14 cellular contexts compared by ENCODE assay signal in the genomic region with DNA sequence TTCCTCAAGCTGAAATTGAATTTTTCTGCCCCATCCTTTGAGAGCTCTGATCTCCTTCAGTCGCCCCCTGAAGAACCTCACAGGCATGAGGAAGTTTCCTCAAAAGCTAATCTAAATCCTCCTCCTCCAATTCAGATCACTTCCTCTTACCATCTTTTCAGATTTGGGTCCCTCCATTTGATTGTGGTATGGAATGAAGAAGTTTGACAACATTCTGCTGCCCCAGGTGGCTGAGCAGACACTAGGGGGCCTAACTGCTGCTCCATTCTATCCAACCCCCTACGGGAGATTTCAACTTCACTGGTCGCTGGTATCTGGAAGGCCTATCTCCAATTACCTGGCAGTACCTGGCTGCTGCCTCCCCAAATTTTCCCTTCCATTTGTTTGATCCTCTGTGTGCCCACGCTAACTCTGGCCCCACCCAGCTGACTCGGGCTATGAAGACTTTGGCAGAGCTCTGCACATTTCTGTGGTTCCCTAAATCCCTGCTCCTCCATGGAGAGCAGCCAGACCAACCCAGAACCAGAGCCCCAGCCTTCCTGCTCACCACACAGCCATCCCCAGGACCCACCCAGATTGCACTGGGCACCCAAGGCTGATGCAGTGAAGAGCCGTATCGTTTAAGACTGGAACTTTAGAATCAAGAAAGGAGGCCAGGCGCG. TPM values are rescaled to one million over a fixed set of nuclear protein-coding genes. Genes with fewer than 3 reads are reported as not detected.
DNase-seq lines count a peak whose midpoint lies in the region; FAIRE-seq and TF ChIP-seq lines count a peak whose summit lies in the region.
"Had no signal": no experiment of that assay in that cellular context is flagged by ENCODE, and none has a peak within 500 bp of the region (broad histone marks: within the 10 kb centered on the region; RNA-seq: fewer than 3 reads in every experiment).

No MANE protein-coding gene starts in this region.

- no peak for DNase-seq in GM06990 (ENCODE audit: extremely low read depth, insufficient read length)
- peak; percentile 25 for DNase-seq in NAMALWA (ENCODE audit: low spot score)
- DNase-seq in astrocyte (ENCODE audit: low read depth) = peak; percentile 53
- no peak for DNase-seq in mesothelial cell of epicardium (ENCODE audit: low spot score in 2 of 2, unreplicated experiment in 2 of 2)
- no peak for DNase-seq in NCI-H774 (lab: John Stamatoyannopoulos, UW)
- DNase-seq in NCI-H526 treated with DMSO at 0.1 percent for 48 hours (lab: John Stamatoyannopoulos, UW) = no peak
- DNase-seq in Calu3 = no peak
- no peak for DNase-seq in T-helper 2 cell
- DNase-seq: CD8-positive, alpha-beta T cell; naive thymus-derived CD8-positive, alpha-beta T cell; T-cell had no signal

- H3K36me3 Mint-ChIP-seq in astrocyte (ENCODE audit: low read depth, unreplicated experiment) = peaks cover 20% of the 10 kb centered on the region
- H3K36me3 Mint-ChIP-seq in mesothelial cell of epicardium = peaks cover 47% of the 10 kb centered on the region
- H3K36me3 Mint-ChIP-seq in Calu3 (ENCODE audit: insufficient read depth, unreplicated experiment) = peaks cover 29% of the 10 kb centered on the region
- H3K36me3 Mint-ChIP-seq: T-cell had no signal

- H3K9me3 Mint-ChIP-seq in astrocyte (ENCODE audit: unreplicated experiment) = peaks cover 2% of the 10 kb centered on the region
- H3K9me3 Mint-ChIP-seq in mesothelial cell of epicardium = no peaks in the 10 kb centered on the region
- H3K9me3 Mint-ChIP-seq in Calu3 (ENCODE audit: low read depth, unreplicated experiment) = no peaks in the 10 kb centered on the region
- H3K9me3 Mint-ChIP-seq: CD8-positive, alpha-beta T cell; stimulated activated memory B cell treated with anti-CD40 and anti-IgM and Interleukin-4, amounts not matched to agents 10 μg/mL and 1 μg/mL and 100 μg/mL, for 72 hours; T-cell had no signal

- TF ChIP-seq CTCF in GM06990 (IDR thresholded peaks at IDR 0.05; ENCODE audit: insufficient read depth, low read length, poor library complexity, severe bottlenecking) (peak; percentile 19), astrocyte (IDR thresholded peaks at IDR 0.05; ENCODE audit: insufficient read depth, low read depth, low read length) (no peak), mesothelial cell of epicardium (IDR thresholded peaks at IDR 0.05; ENCODE audit: unreplicated experiment) (no peak), Calu3 (IDR thresholded peaks at IDR 0.05; ENCODE audit: unreplicated experiment) (no peak)

- H3K79me2 ChIP-seq in astrocyte (ENCODE audit: insufficient read depth, low read length) = no peaks in the 10 kb centered on the region

- H3K36me3 ChIP-seq in GM06990 (ENCODE audit: control insufficient read depth, insufficient read depth, low read length) (no peaks in the 10 kb centered on the region), astrocyte (ENCODE audit: insufficient read depth, low read length) (no peaks in the 10 kb centered on the region)

- no peaks in the 10 kb centered on the region for H3K4me1 ChIP-seq in astrocyte (ENCODE audit: insufficient read depth, low read length)

- intact Hi-C loops in Calu3 (cut with micrococcal nuclease; ENCODE audit: unreplicated experiment) = no loop called here

- no peak overlapping the region for H3K9ac ChIP-seq in astrocyte (ENCODE audit: low read length)

- H3K4me1 Mint-ChIP-seq in astrocyte (ENCODE audit: low read depth, unreplicated experiment) (peaks cover 12% of the 10 kb centered on the region), mesothelial cell of epicardium (peaks cover 25% of the 10 kb centered on the region), Calu3 (ENCODE audit: low read depth, unreplicated experiment) (peaks cover 15% of the 10 kb centered on the region)
- H3K4me1 Mint-ChIP-seq: naive thymus-derived CD8-positive, alpha-beta T cell; T-cell had no signal

- FAIRE-seq in astrocyte (lab: Jason Lieb, UNC) = no peak
- FAIRE-seq: endometrium, islet of Langerhans had no signal

- no peak overlapping the region for H3K27ac ChIP-seq in astrocyte (ENCODE audit: low read depth, low read length)

- H3K4me3 ChIP-seq in GM06990 (replicated peaks; ENCODE audit: low read depth, low read length) (no peak overlapping the region), astrocyte (ENCODE audit: insufficient read depth, low read depth, low read length) (no peak overlapping the region)

- H3K4me2 ChIP-seq in astrocyte (ENCODE audit: low read length) = no peak overlapping the region

- H3K27me3 Mint-ChIP-seq in astrocyte (ENCODE audit: low read depth, unreplicated experiment) = no peaks in the 10 kb centered on the region
- H3K27me3 Mint-ChIP-seq in mesothelial cell of epicardium (ENCODE audit: low read depth) = no peaks in the 10 kb centered on the region
- no peaks in the 10 kb centered on the region for H3K27me3 Mint-ChIP-seq in Calu3 (ENCODE audit: unreplicated experiment)

- H3K27me3 ChIP-seq in GM06990 (replicated peaks; ENCODE audit: control insufficient read depth, insufficient read depth, low read length) = no peaks in the 10 kb centered on the region; the same call in none of the 2 replicates
- H3K27me3 ChIP-seq in astrocyte (ENCODE audit: insufficient read depth, low read length) = no peaks in the 10 kb centered on the region

- H3K27ac Mint-ChIP-seq in astrocyte (ENCODE audit: unreplicated experiment) (no peak overlapping the region), mesothelial cell of epicardium (peak overlapping the region; percentile 65), Calu3 (ENCODE audit: unreplicated experiment) (no peak overlapping the region)
- H3K27ac Mint-ChIP-seq: CD8-positive, alpha-beta T cell; stimulated activated memory B cell treated with anti-CD40 and anti-IgM and Interleukin-4, amounts not matched to agents 10 μg/mL and 1 μg/mL and 100 μg/mL, for 72 hours; T-cell had no signal

- no TSS peak for BruUV-seq in Calu3 (replicated peaks; lab: Mats Ljungman, UMichigan)

- no peak overlapping the region for H2AFZ ChIP-seq in astrocyte (ENCODE audit: low read depth, low read length)

- H3K4me3 Mint-ChIP-seq in astrocyte (ENCODE audit: unreplicated experiment) (no peak overlapping the region), mesothelial cell of epicardium (no peak overlapping the region), Calu3 (ENCODE audit: low read depth, unreplicated experiment) (no peak overlapping the region)
- H3K4me3 Mint-ChIP-seq: CD8-positive, alpha-beta T cell; naive thymus-derived CD8-positive, alpha-beta T cell; stimulated activated memory B cell treated with anti-CD40 and anti-IgM and Interleukin-4, amounts not matched to agents 10 μg/mL and 1 μg/mL and 100 μg/mL, for 72 hours; T-cell had no signal

- CTCF ChIA-PET in Calu3 (lab: Charles Lee) = no interaction called here

- no peaks in the 10 kb centered on the region for H4K20me1 ChIP-seq in astrocyte (ENCODE audit: insufficient read depth, low read length)

- H3K9me3 ChIP-seq in astrocyte (ENCODE audit: insufficient read depth, low read depth, low read length) = no peaks in the 10 kb centered on the region

RNA-seq across cellular contexts. Expression of gene IRF6, which starts 7.8 kb away (rescaled TPM):
- total RNA-seq in astrocyte = 16.2 and 21.2 TPM in 2 replicates
- 38.1 to 43.1 TPM (median 39.9 TPM) in 3 replicates for total RNA-seq in mesothelial cell of epicardium
- total RNA-seq in Calu3 (2022) = 44.1 and 51.2 TPM in 2 replicates

RNA-seq across cellular contexts. Expression of gene C1orf74, which starts 13.8 kb away (rescaled TPM):
- total RNA-seq in astrocyte (2.2 and 2.6 TPM in 2 replicates), mesothelial cell of epicardium (3.5 to 3.8 TPM (median 3.5 TPM) in 3 replicates), Calu3 (2022) (4.9 and 5.1 TPM in 2 replicates)

RNA-seq across cellular contexts. Expression of gene UTP25, which starts 29.7 kb away (rescaled TPM):
- total RNA-seq in astrocyte = 7.0 and 7.4 TPM in 2 replicates
- total RNA-seq in mesothelial cell of epicardium = 8.8 to 9.7 TPM (median 9.0 TPM) in 3 replicates
- total RNA-seq in Calu3 (2022) = 18.6 and 19.1 TPM in 2 replicates

RNA-seq across cellular contexts. Expression of gene TRAF3IP3, which starts 42.3 kb away (rescaled TPM):
- not detected in 2 replicates for total RNA-seq in astrocyte
- 0.85 to 1.2 TPM (median 1.1 TPM) in 3 replicates for total RNA-seq in mesothelial cell of epicardium
- not detected in 2 replicates for total RNA-seq in Calu3 (2022)

Comparison
In these comparisons a context has a peak if more than half of its experiments do, and no peak if none do; other contexts are left out.
1. DNase-seq: peak in NAMALWA (single experiment) and astrocyte (single experiment); none in GM06990 (single experiment), mesothelial cell of epicardium (0 of 2), NCI-H774 (single experiment), NCI-H526 treated with DMSO at 0.1 percent for 48 hours (single experiment), Calu3 (single experiment) and T-helper 2 cell (0 of 5).